Comparison of ENCODE assay signal across 1 cellular context in the genomic region with DNA sequence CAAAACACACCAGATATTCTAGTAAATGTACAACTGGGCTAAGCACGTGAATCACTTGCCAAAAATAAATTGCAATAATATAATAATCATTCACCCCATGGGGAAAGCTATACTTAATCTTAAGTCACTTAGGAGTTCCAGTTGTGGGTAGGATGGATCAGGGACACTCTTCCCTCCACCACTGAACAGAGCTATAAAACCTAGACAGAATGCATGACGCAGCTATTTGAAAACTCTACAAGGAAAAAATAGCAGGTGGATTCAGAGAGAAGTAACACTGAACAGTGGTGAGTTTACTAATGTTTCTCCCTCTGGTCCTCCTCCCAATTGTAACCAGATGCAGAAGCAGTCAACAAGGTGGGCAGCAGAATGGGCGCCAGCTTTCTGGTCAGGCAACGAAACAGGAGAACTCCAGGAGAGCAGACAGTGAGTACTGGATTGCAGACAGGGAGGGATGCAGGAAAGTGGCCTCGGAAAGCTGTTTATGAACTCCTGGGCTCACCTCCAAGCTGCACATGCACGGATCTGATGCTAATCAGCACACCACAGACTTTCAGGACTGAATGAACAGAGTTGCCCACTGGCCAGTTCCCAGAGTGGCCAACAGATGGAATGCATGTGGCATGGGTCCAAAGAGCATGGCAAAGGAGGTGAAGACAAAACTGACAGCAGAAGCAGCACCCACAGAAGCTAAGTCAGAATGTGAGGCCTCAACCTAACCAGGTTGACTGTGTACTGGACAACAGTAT.
TF ChIP-seq lines count a peak whose summit lies in the region.

No MANE protein-coding gene starts in this region.

TF ChIP-seq in HEK293, 187 proteins besides CTCF, POLR2A, EP300 and RAD21 (continued from another document):
- TF ChIP-seq, protein P1, sequence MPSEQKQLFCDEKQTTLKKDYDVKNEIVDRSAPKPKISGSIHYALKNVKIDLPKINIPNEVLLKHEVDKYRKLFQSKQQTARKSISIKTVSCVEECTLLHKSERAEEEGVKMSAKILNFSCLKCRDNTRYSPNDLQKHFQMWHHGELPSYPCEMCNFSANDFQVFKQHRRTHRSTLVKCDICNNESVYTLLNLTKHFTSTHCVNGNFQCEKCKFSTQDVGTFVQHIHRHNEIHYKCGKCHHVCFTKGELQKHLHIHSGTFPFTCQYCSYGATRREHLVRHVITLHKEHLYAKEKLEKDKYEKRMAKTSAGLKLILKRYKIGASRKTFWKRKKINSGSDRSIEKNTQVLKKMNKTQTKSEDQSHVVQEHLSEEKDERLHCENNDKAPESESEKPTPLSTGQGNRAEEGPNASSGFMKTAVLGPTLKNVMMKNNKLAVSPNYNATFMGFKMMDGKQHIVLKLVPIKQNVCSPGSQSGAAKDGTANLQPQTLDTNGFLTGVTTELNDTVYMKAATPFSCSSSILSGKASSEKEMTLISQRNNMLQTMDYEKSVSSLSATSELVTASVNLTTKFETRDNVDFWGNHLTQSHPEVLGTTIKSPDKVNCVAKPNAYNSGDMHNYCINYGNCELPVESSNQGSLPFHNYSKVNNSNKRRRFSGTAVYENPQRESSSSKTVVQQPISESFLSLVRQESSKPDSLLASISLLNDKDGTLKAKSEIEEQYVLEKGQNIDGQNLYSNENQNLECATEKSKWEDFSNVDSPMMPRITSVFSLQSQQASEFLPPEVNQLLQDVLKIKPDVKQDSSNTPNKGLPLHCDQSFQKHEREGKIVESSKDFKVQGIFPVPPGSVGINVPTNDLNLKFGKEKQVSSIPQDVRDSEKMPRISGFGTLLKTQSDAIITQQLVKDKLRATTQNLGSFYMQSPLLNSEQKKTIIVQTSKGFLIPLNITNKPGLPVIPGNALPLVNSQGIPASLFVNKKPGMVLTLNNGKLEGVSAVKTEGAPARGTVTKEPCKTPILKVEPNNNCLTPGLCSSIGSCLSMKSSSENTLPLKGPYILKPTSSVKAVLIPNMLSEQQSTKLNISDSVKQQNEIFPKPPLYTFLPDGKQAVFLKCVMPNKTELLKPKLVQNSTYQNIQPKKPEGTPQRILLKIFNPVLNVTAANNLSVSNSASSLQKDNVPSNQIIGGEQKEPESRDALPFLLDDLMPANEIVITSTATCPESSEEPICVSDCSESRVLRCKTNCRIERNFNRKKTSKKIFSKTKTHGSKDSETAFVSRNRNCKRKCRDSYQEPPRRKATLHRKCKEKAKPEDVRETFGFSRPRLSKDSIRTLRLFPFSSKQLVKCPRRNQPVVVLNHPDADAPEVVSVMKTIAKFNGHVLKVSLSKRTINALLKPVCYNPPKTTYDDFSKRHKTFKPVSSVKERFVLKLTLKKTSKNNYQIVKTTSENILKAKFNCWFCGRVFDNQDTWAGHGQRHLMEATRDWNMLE (tag by site-specific recombination; conservative IDR thresholded peaks at IDR 0.05; ENCODE audit: low read depth): no peak
- TF ChIP-seq ZNF501 (tag by site-specific recombination; IDR thresholded peaks at IDR 0.05): no peak
- TF ChIP-seq, protein P2, sequence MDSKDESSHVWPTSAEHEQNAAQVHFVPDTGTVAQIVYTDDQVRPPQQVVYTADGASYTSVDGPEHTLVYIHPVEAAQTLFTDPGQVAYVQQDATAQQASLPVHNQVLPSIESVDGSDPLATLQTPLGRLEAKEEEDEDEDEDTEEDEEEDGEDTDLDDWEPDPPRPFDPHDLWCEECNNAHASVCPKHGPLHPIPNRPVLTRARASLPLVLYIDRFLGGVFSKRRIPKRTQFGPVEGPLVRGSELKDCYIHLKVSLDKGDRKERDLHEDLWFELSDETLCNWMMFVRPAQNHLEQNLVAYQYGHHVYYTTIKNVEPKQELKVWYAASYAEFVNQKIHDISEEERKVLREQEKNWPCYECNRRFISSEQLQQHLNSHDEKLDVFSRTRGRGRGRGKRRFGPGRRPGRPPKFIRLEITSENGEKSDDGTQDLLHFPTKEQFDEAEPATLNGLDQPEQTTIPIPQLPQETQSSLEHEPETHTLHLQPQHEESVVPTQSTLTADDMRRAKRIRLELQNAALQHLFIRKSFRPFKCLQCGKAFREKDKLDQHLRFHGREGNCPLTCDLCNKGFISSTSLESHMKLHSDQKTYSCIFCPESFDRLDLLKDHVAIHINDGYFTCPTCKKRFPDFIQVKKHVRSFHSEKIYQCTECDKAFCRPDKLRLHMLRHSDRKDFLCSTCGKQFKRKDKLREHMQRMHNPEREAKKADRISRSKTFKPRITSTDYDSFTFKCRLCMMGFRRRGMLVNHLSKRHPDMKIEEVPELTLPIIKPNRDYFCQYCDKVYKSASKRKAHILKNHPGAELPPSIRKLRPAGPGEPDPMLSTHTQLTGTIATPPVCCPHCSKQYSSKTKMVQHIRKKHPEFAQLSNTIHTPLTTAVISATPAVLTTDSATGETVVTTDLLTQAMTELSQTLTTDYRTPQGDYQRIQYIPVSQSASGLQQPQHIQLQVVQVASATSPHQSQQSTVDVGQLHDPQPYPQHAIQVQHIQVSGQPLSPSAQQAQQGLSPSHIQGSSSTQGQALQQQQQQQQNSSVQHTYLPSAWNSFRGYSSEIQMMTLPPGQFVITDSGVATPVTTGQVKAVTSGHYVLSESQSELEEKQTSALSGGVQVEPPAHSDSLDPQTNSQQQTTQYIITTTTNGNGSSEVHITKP (tag by site-specific recombination; IDR thresholded peaks at IDR 0.05): no peak
- TF ChIP-seq ZNF23 (tag by site-specific recombination; IDR thresholded peaks at IDR 0.05; ENCODE audit: borderline replicate concordance): no peak
- TF ChIP-seq, protein P3, sequence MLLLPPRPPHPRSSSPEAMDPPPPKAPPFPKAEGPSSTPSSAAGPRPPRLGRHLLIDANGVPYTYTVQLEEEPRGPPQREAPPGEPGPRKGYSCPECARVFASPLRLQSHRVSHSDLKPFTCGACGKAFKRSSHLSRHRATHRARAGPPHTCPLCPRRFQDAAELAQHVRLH (tag by site-specific recombination; IDR thresholded peaks at IDR 0.05): no peak
- TF ChIP-seq ZNF670 (tag by site-specific recombination; IDR thresholded peaks at IDR 0.05; ENCODE audit: low read depth): no peak
- no peak for TF ChIP-seq ZNF132 (tag by site-specific recombination; IDR thresholded peaks at IDR 0.05; ENCODE audit: borderline replicate concordance)
- TF ChIP-seq, protein P4, sequence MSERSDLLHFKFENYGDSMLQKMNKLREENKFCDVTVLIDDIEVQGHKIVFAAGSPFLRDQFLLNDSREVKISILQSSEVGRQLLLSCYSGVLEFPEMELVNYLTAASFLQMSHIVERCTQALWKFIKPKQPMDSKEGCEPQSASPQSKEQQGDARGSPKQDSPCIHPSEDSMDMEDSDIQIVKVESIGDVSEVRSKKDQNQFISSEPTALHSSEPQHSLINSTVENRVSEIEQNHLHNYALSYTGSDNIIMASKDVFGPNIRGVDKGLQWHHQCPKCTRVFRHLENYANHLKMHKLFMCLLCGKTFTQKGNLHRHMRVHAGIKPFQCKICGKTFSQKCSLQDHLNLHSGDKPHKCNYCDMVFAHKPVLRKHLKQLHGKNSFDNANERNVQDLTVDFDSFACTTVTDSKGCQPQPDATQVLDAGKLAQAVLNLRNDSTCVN (tag by site-specific recombination; optimal IDR thresholded peaks at IDR 0.05): no peak
- TF ChIP-seq ZNF433 (tag by site-specific recombination; IDR thresholded peaks at IDR 0.05; ENCODE audit: low read depth): no peak
- TF ChIP-seq ZBTB17 (tag by site-specific recombination; IDR thresholded peaks at IDR 0.05): no peak
- no peak for TF ChIP-seq GLIS2 (tag by site-specific recombination; IDR thresholded peaks at IDR 0.05)
- TF ChIP-seq ZNF785 (tag by site-specific recombination; IDR thresholded peaks at IDR 0.05): no peak
